Comparison of ENCODE assay signal across 25 cellular contexts in the genomic region with DNA sequence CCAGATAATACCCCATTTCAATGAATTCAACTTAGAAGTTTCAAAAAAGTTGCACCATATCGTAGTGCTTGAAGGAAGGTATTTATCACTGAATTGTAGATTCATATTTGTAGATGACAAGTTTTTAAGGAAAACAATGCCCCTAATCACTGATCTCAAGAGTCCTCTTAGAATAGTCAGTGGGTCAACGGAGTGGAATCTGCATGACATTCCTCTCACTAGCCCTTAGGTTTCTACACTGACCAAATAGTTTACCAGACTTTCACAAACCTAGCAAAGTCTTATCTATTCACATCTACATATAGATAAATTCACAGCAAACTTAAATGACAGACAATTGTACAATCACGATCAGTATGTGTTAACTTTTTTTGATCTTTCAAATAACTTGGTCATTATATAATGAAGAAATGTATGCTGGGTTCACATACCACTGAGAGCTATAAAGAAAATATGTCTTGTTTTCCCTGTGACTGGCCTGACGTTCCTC. TPM values are rescaled to one million over a fixed set of nuclear protein-coding genes. Genes with fewer than 3 reads are reported as not detected.
DNase-seq lines count a peak whose midpoint lies in the region; ATAC-seq, FAIRE-seq and TF ChIP-seq lines count a peak whose summit lies in the region.
"Had no signal": no experiment of that assay in that cellular context is flagged by ENCODE, and none has a peak within 500 bp of the region (broad histone marks: within the 10 kb centered on the region; RNA-seq: fewer than 3 reads in every experiment).

No MANE protein-coding gene starts in this region.

- H3K4me3 Mint-ChIP-seq in astrocyte (ENCODE audit: unreplicated experiment) (no peak overlapping the region), endothelial cell (ENCODE audit: unreplicated experiment) (no peak overlapping the region), osteocyte (ENCODE audit: unreplicated experiment) (no peak overlapping the region)
- H3K4me3 Mint-ChIP-seq: CD4-positive, alpha-beta memory T cell had no signal

- H3K27ac ChIP-seq in astrocyte (ENCODE audit: low read depth, low read length) (no peak overlapping the region), urinary bladder (ENCODE audit: low read depth) (peak overlapping the region; percentile 60), GM23248 (no peak overlapping the region)

- H3F3A ChIP-seq in GM23248 (ENCODE audit: insufficient read depth): no peaks in the 10 kb centered on the region

- H3K79me2 ChIP-seq in astrocyte (ENCODE audit: insufficient read depth, low read length) (no peaks in the 10 kb centered on the region), GM23248 (ENCODE audit: insufficient read depth) (no peaks in the 10 kb centered on the region)

- H3K27me3 Mint-ChIP-seq in astrocyte (ENCODE audit: low read depth, unreplicated experiment) (no peaks in the 10 kb centered on the region), endothelial cell (ENCODE audit: unreplicated experiment) (no peaks in the 10 kb centered on the region), osteocyte (ENCODE audit: unreplicated experiment) (no peaks in the 10 kb centered on the region)
- H3K27me3 Mint-ChIP-seq: CD4-positive, alpha-beta memory T cell had no signal

- H3K36me3 Mint-ChIP-seq in astrocyte (ENCODE audit: low read depth, unreplicated experiment) (peaks cover 7% of the 10 kb centered on the region), endothelial cell (ENCODE audit: low read depth, unreplicated experiment) (peaks cover 9% of the 10 kb centered on the region), osteocyte (ENCODE audit: unreplicated experiment) (no peaks in the 10 kb centered on the region)

- H3K9ac ChIP-seq in astrocyte (ENCODE audit: low read length) (no peak overlapping the region), GM23248 (no peak overlapping the region)

- H3K36me3 ChIP-seq in astrocyte (ENCODE audit: insufficient read depth, low read length) (no peaks in the 10 kb centered on the region), urinary bladder (ENCODE audit: insufficient read depth) (no peaks in the 10 kb centered on the region), GM23248 (ENCODE audit: low read depth) (no peaks in the 10 kb centered on the region)
- H3K36me3 ChIP-seq: MG63 had no signal

- H3K4me1 ChIP-seq in astrocyte (ENCODE audit: insufficient read depth, low read length) (no peaks in the 10 kb centered on the region), urinary bladder (ENCODE audit: insufficient read depth) (no peaks in the 10 kb centered on the region), GM23248 (ENCODE audit: insufficient read depth) (no peaks in the 10 kb centered on the region)

- H3K9me3 Mint-ChIP-seq in astrocyte (ENCODE audit: unreplicated experiment) (peaks cover 14% of the 10 kb centered on the region), endothelial cell (ENCODE audit: unreplicated experiment) (no peaks in the 10 kb centered on the region), osteocyte (ENCODE audit: unreplicated experiment) (peaks cover 19% of the 10 kb centered on the region)

- H4K20me1 ChIP-seq in astrocyte (ENCODE audit: insufficient read depth, low read length) (no peaks in the 10 kb centered on the region), GM23248 (ENCODE audit: insufficient read depth) (no peaks in the 10 kb centered on the region)

- no peaks in the 10 kb centered on the region for H3K27me3 ChIP-seq in astrocyte (ENCODE audit: insufficient read depth, low read length)
- no peaks in the 10 kb centered on the region for H3K27me3 ChIP-seq in GM23248 (replicated peaks; ENCODE audit: insufficient read depth)
- H3K27me3 ChIP-seq: MG63 had no signal

- FAIRE-seq in astrocyte (lab: Jason Lieb, UNC): no peak
- FAIRE-seq: GM12878, H1 had no signal

- H3K9me2 ChIP-seq in GM23248 (ENCODE audit: insufficient read depth): no peaks in the 10 kb centered on the region

- in situ Hi-C loops in GM23248 (cut with MboI): no loop called here

- no peak overlapping the region for H3K4me3 ChIP-seq in astrocyte (ENCODE audit: insufficient read depth, low read depth, low read length)
- H3K4me3 ChIP-seq in urinary bladder (ENCODE audit: low read depth, low read length): no peak overlapping the region
- no peak overlapping the region for H3K4me3 ChIP-seq in GM23248
- H3K4me3 ChIP-seq: GM12878, MG63 had no signal

- DNase-seq in astrocyte (ENCODE audit: low read depth) (no peak), endothelial cell (ENCODE audit: low spot score) (no peak), osteocyte (ENCODE audit: extremely low spot score, unreplicated experiment) (no peak), GM23248 (no peak), occipital lobe (lab: John Stamatoyannopoulos, UW) (no peak)
- DNase-seq: C1 segment of cervical spinal cord; CD4-positive, alpha-beta memory T cell; COR-L47; EL; GDM1; HCEC 1CT; KBM-7; MG63; NCI-H1105 treated with DMSO at 0.1 percent for 48 hours; NCI-H146; NCI-H1930; NCI-H446; NCI-H526; NCI-H82; NK-92 treated with Interleukin-12 subunit alpha and Interleukin-12 subunit beta, amount 100 ng/mL, for 24 hours; PC-3 had no signal

- WGBS in urinary bladder: 83% methylated on average over 4 of the region's 4 CpGs
- WGBS in GM23248 (ENCODE audit: low coverage in 1 of 2, low lambda C conversion rate in 2 of 2, missing lambda C conversion rate in 2 of 2), 2 experiments: 76 to 82% methylated on average over 4 of the region's 4 CpGs

- ATAC-seq in GM19452 (IDR thresholded peaks at IDR 0.05; ENCODE audit: unreplicated experiment): no peak
- ATAC-seq: GM12878, PC-3 had no signal

- no peak for TF ChIP-seq CTCF in astrocyte (IDR thresholded peaks at IDR 0.05; ENCODE audit: insufficient read depth, low read depth, low read length)
- no peak for TF ChIP-seq CTCF in endothelial cell (IDR thresholded peaks at IDR 0.05; ENCODE audit: unreplicated experiment)
- no peak for TF ChIP-seq CTCF in osteocyte (IDR thresholded peaks at IDR 0.05)

- H2AFZ ChIP-seq in astrocyte (ENCODE audit: low read depth, low read length) (no peak overlapping the region), GM23248 (no peak overlapping the region)

- H3K4me2 ChIP-seq in astrocyte (ENCODE audit: low read length) (no peak overlapping the region), GM23248 (ENCODE audit: unreplicated experiment) (no peak overlapping the region)

- peak overlapping the region; percentile 21 for H3K27ac Mint-ChIP-seq in astrocyte (ENCODE audit: unreplicated experiment)
- peak overlapping the region; percentile 48 for H3K27ac Mint-ChIP-seq in endothelial cell (ENCODE audit: unreplicated experiment)
- peak overlapping the region; percentile 33 for H3K27ac Mint-ChIP-seq in osteocyte (ENCODE audit: unreplicated experiment)
- H3K27ac Mint-ChIP-seq: CD4-positive, alpha-beta memory T cell had no signal

- H3K9me3 ChIP-seq in astrocyte (ENCODE audit: insufficient read depth, low read depth, low read length): no peaks in the 10 kb centered on the region
- H3K9me3 ChIP-seq in GM23248 (ENCODE audit: low read depth): no peaks in the 10 kb centered on the region

- peaks cover 21% of the 10 kb centered on the region for H3K4me1 Mint-ChIP-seq in astrocyte (ENCODE audit: low read depth, unreplicated experiment)
- H3K4me1 Mint-ChIP-seq in endothelial cell (ENCODE audit: unreplicated experiment): peaks cover 24% of the 10 kb centered on the region
- peaks cover 15% of the 10 kb centered on the region for H3K4me1 Mint-ChIP-seq in osteocyte (ENCODE audit: unreplicated experiment)

RNA-seq across cellular contexts. Expression of gene PHLDB2, which starts 35.7 kb away (rescaled TPM):
- total RNA-seq in astrocyte: 170 and 171 TPM in 2 replicates
- 47.8 TPM for total RNA-seq in endothelial cell (ENCODE audit: unreplicated experiment)
- total RNA-seq in osteocyte: 134 and 138 TPM in 2 replicates
- 173 TPM for total RNA-seq in urinary bladder
- polyA plus RNA-seq in urinary bladder: 58.1 TPM
- total RNA-seq in GM23248 (2014; rRNA removed; shearing (Covaris generic)): 60.6 and 63.9 TPM in 2 replicates
- 53.3 and 55.6 TPM in 2 replicates for polyA plus RNA-seq in GM23248 (2016; fragmentation: Nextera tagmentation; extraction: Ambion mirVana)
- 13.6 TPM for total RNA-seq in occipital lobe
